ENCODE assay signal across 10 cellular contexts in genomic region chr12:75960086-75960910, GRCh38.
DNase-seq lines count a peak whose midpoint lies in the region; ATAC-seq and FAIRE-seq lines count a peak whose summit lies in the region.
"Had no signal": no experiment of that assay in that cellular context is flagged by ENCODE, and none has a peak within 500 bp of the region (broad histone marks: within the 10 kb centered on the region; RNA-seq: fewer than 3 reads in every experiment).

No MANE protein-coding gene starts in this region.

- H3K27ac ChIP-seq in HUES64 (ENCODE audit: low read depth, low read length) (peak overlapping the region; percentile 85), small intestine (ENCODE audit: low read depth in 1 of 2, low read length in 1 of 2) (peak overlapping the region in 1 of 2 donors; percentile 21)

- H3K9ac ChIP-seq in HUES64 (ENCODE audit: low read depth, low read length), result no peak overlapping the region

- 36% methylated on average over 5 of the region's 6 CpGs for WGBS in HUES64
- 11 to 39% (median 27%) methylated on average over 6 of the region's 6 CpGs for WGBS in small intestine, 3 donors

- ATAC-seq in GM19324 (IDR thresholded peaks at IDR 0.05; ENCODE audit: low FRiP score, unreplicated experiment), result peak; percentile 68
- ATAC-seq in activated T-cell treated with anti-CD3 and anti-CD28 coated beads, Interleukin-2, amount 50 U/mL, for 72 hours (replicated peaks in 1 of 2), result no peak

- H3K4me1 ChIP-seq in HUES64 (ENCODE audit: insufficient read depth, low read length) (peaks cover 32% of the 10 kb centered on the region), small intestine (ENCODE audit: control insufficient read depth in 2 of 2, insufficient read depth in 1 of 2, low read depth in 1 of 2, low read length in 1 of 2) (peaks cover 0 to 10% of the 10 kb centered on the region in 2 donors)

- H3K4me1 Mint-ChIP-seq in activated T-cell treated with anti-CD3 and anti-CD28 coated beads, Interleukin-2, amount 50 U/mL, for 72 hours (ENCODE audit: low read depth), result peaks cover 17% of the 10 kb centered on the region

- no peak overlapping the region for H3K27ac Mint-ChIP-seq in activated T-cell treated with anti-CD3 and anti-CD28 coated beads, Interleukin-2, amount 50 U/mL, for 72 hours

- H3K36me3 ChIP-seq in HUES64 (ENCODE audit: insufficient read depth, low read length) (no peaks in the 10 kb centered on the region), small intestine (ENCODE audit: control insufficient read depth in 2 of 2, insufficient read depth in 2 of 2, low read length in 2 of 2) (no peaks in the 10 kb centered on the region)

- H3K9me3 Mint-ChIP-seq in activated T-cell treated with anti-CD3 and anti-CD28 coated beads, Interleukin-2, amount 50 U/mL, for 72 hours, result no peaks in the 10 kb centered on the region

- DNase-seq in astrocyte of the hippocampus (ENCODE audit: low read depth, low spot score) (peak; percentile 42), small intestine (peak; percentile 63), T-helper 2 cell (no peak)
- no peak for DNase-seq in activated T-cell treated with anti-CD3 and anti-CD28 coated beads, Interleukin-2, amount 50 U/mL, for 72 hours
- no peak for DNase-seq in activated CD4-positive, CD25-positive, alpha-beta regulatory T cell treated with anti-CD3 and anti-CD28 coated beads, Interleukin-2, amount 50 U/mL, for 72 hours
- DNase-seq: activated CD4-positive, alpha-beta T cell treated with anti-CD3 and anti-CD28 coated beads for 1 hour; NCI-H524 treated with DMSO at 0.1 percent for 48 hours had no signal

- peaks cover 7% of the 10 kb centered on the region for H3K27me3 Mint-ChIP-seq in activated T-cell treated with anti-CD3 and anti-CD28 coated beads, Interleukin-2, amount 50 U/mL, for 72 hours (ENCODE audit: low read depth)
- H3K27me3 Mint-ChIP-seq: brain had no signal

- no peak overlapping the region for H3K4me3 Mint-ChIP-seq in activated T-cell treated with anti-CD3 and anti-CD28 coated beads, Interleukin-2, amount 50 U/mL, for 72 hours
- H3K4me3 Mint-ChIP-seq: brain had no signal

- H3K27me3 ChIP-seq in HUES64 (ENCODE audit: insufficient read depth, low read length), result no peaks in the 10 kb centered on the region
- H3K27me3 ChIP-seq in small intestine (ENCODE audit: control insufficient read depth in 2 of 2, insufficient read depth in 2 of 2, low read length in 2 of 2), result no peaks in the 10 kb centered on the region

- no peaks in the 10 kb centered on the region for H3K9me3 ChIP-seq in HUES64 (ENCODE audit: insufficient read depth, low read depth, low read length)
- H3K9me3 ChIP-seq in small intestine (ENCODE audit: control insufficient read depth, low read depth), result no peaks in the 10 kb centered on the region

- H3K4me3 ChIP-seq in HUES64 (ENCODE audit: low read length) (no peak overlapping the region), small intestine (ENCODE audit: low read depth in 1 of 2, low read length in 2 of 2) (no peak overlapping the region)

- H3K36me3 Mint-ChIP-seq in activated T-cell treated with anti-CD3 and anti-CD28 coated beads, Interleukin-2, amount 50 U/mL, for 72 hours (ENCODE audit: insufficient read depth in 2 of 2), result peaks cover 0 to 1% of the 10 kb centered on the region in 2 donors
- H3K36me3 Mint-ChIP-seq: brain had no signal

- FAIRE-seq in small intestine (lab: Jason Lieb, UNC), result no peak

Comparison
In these comparisons a context has a peak if more than half of its experiments do, and no peak if none do; other contexts are left out.
1. DNase-seq: peak in astrocyte of the hippocampus (single experiment) and small intestine (single experiment); none in activated T-cell treated with anti-CD3 and anti-CD28 coated beads, Interleukin-2, amount 50 U/mL, for 72 hours (0 of 2), T-helper 2 cell (0 of 5) and activated CD4-positive, CD25-positive, alpha-beta regulatory T cell treated with anti-CD3 and anti-CD28 coated beads, Interleukin-2, amount 50 U/mL, for 72 hours (single experiment).